8 cellular contexts compared by ENCODE assay signal in the genomic region with DNA sequence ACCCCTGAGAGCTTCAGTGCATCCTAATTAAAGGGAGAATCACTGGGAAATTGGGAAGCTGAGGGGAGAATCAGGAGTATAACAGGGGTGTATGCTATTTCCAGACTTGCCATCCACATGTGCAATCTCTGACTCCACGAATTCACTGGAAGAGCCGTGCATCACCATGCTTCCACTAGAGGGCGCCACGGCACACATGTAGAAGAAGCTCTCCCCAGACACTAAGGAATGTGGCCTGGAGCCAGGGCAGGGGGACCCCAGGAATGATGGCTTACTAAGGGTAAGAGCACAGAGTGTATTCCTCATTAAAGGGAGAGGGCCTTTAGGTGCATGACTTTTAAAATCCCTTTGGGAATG.
A peak's percentile ranks its signal among the peaks of the same experiment; 100 is the strongest.
DNase-seq lines count a peak whose midpoint lies in the region; ATAC-seq and TF ChIP-seq lines count a peak whose summit lies in the region.

No MANE protein-coding gene starts in this region.

- no peak overlapping the region for H3K4me3 Mint-ChIP-seq in activated naive CD4-positive, alpha-beta T cell treated with anti-CD3 and anti-CD28 coated beads for 36 hours
- no peak overlapping the region for H3K4me3 Mint-ChIP-seq in progenitor cell of endocrine pancreas (ENCODE audit: low read depth)

- peak; percentile 84 for DNase-seq in DMS 273 (lab: John Stamatoyannopoulos, UW; ENCODE audit: unreplicated experiment)
- peak; percentile 60 for DNase-seq in HS-27A (ENCODE audit: low read depth)
- peak; percentile 62 for DNase-seq in RKO (ENCODE audit: low spot score)
- DNase-seq in activated naive CD4-positive, alpha-beta T cell treated with anti-CD3 and anti-CD28 coated beads for 36 hours: peak; percentile 74
- DNase-seq in Right ventricle myocardium superior: peak; percentile 83
- peak; percentile 62 for DNase-seq in progenitor cell of endocrine pancreas (ENCODE audit: low spot score, unreplicated experiment)

- no peaks in the 10 kb centered on the region for H3K9me3 Mint-ChIP-seq in activated naive CD4-positive, alpha-beta T cell treated with anti-CD3 and anti-CD28 coated beads for 36 hours
- H3K9me3 Mint-ChIP-seq in progenitor cell of endocrine pancreas (ENCODE audit: low read depth): no peaks in the 10 kb centered on the region

- CTCF ChIA-PET in activated naive CD4-positive, alpha-beta T cell treated with anti-CD3 and anti-CD28 coated beads for 36 hours (lab: Charles Lee): interaction anchor here (0.6 to 9.9 kb wide), 30 partner anchors 8 to 765 kb away, joined by 3 to 64 read pairs (median 4); no protein-coding TSS in a partner anchor

- peak; percentile 89 for TF ChIP-seq CTCF in progenitor cell of endocrine pancreas (IDR thresholded peaks at IDR 0.05; ENCODE audit: unreplicated experiment)

- ATAC-seq in Right ventricle myocardium superior (ENCODE audit: poor library complexity) (peak; percentile 58), GM21515 (IDR thresholded peaks at IDR 0.05; ENCODE audit: unreplicated experiment) (no peak), HG02610 (IDR thresholded peaks at IDR 0.05; ENCODE audit: unreplicated experiment) (no peak)

- H3K36me3 Mint-ChIP-seq in activated naive CD4-positive, alpha-beta T cell treated with anti-CD3 and anti-CD28 coated beads for 36 hours (ENCODE audit: low read depth): no peaks in the 10 kb centered on the region
- H3K36me3 Mint-ChIP-seq in progenitor cell of endocrine pancreas (ENCODE audit: insufficient read depth): no peaks in the 10 kb centered on the region

- H3K4me1 Mint-ChIP-seq in activated naive CD4-positive, alpha-beta T cell treated with anti-CD3 and anti-CD28 coated beads for 36 hours (ENCODE audit: low read depth): peaks cover 15% of the 10 kb centered on the region
- peaks cover 7% of the 10 kb centered on the region for H3K4me1 Mint-ChIP-seq in progenitor cell of endocrine pancreas (ENCODE audit: low read depth)

- H3K27ac Mint-ChIP-seq in activated naive CD4-positive, alpha-beta T cell treated with anti-CD3 and anti-CD28 coated beads for 36 hours: no peak overlapping the region
- no peak overlapping the region for H3K27ac Mint-ChIP-seq in progenitor cell of endocrine pancreas

- peaks cover 26% of the 10 kb centered on the region for H3K27me3 Mint-ChIP-seq in activated naive CD4-positive, alpha-beta T cell treated with anti-CD3 and anti-CD28 coated beads for 36 hours (ENCODE audit: low read depth)
- peaks cover 21% of the 10 kb centered on the region for H3K27me3 Mint-ChIP-seq in progenitor cell of endocrine pancreas

- intact Hi-C loops in activated naive CD4-positive, alpha-beta T cell treated with anti-CD3 and anti-CD28 coated beads for 36 hours (cut with micrococcal nuclease): loop anchor here (1.0 to 5.0 kb wide), 2 partner anchors 297 to 1193 kb away; partner anchors contain the start of gene RWDD3
- intact Hi-C loops in Right ventricle myocardium superior (cut with DNase I): no loop called here
